26 cellular contexts compared by ENCODE assay signal in genomic region chr20:43255877-43256276, GRCh38.
DNase-seq lines count a peak whose midpoint lies in the region; ATAC-seq, FAIRE-seq and TF ChIP-seq lines count a peak whose summit lies in the region.
"Had no signal": no experiment of that assay in that cellular context is flagged by ENCODE, and none has a peak within 500 bp of the region (broad histone marks: within the 10 kb centered on the region; RNA-seq: fewer than 3 reads in every experiment).

No MANE protein-coding gene starts in this region.

- DNase-seq in NCI-H748 (lab: John Stamatoyannopoulos, UW; ENCODE audit: unreplicated experiment), result peak; percentile 26
- no peak for DNase-seq in NCI-H748 treated with DMSO at 0.1 percent for 48 hours (lab: John Stamatoyannopoulos, UW)
- no peak for DNase-seq in HepG2 (ENCODE audit: low spot score)
- no peak for DNase-seq in right lobe of liver
- peak; percentile 27 to 96 for DNase-seq in trophoblast cell
- no peak for DNase-seq in WERI-Rb-1
- DNase-seq: ACHN; BE2C; C1 segment of cervical spinal cord; CD4-positive, alpha-beta memory T cell; CD4-positive, CD25-positive, alpha-beta regulatory T cell; CD8-positive, alpha-beta memory T cell; COR-L47; DMS 273 treated with DMSO at 0.1 percent for 48 hours; DMS153; DMS53; DMS79; DND-41; EL; GDM1 had no signal

- WGBS in HepG2 (ENCODE audit: low lambda C conversion rate), result 33% methylated on average over 7 of the region's 7 CpGs
- WGBS in right lobe of liver (ENCODE audit: insufficient coverage, low coverage, low lambda C conversion rate, missing lambda C conversion rate), result 50% methylated on average over 7 of the region's 7 CpGs
- no CpG with 5 or more reads among the region's 7 CpGs for WGBS in trophoblast cell (ENCODE audit: extremely low coverage, insufficient coverage, insufficient read length)

- H4K8ac ChIP-seq in trophoblast cell (ENCODE audit: low read depth, low read length), result no peak overlapping the region

- H3K23ac ChIP-seq in trophoblast cell (ENCODE audit: low read length), result no peak overlapping the region

- in situ Hi-C loops in HepG2 (cut with HindIII; ENCODE audit: extremely low pct_ligation_motif_present, low pct_unique_long_range_greater_than_20kb), result no loop called here

- intact Hi-C loops in HepG2 (cut with micrococcal nuclease; ENCODE audit: unreplicated experiment), result no loop called here
- intact Hi-C loops in right lobe of liver (cut with DNase I), result no loop called here

- H3K18ac ChIP-seq in trophoblast cell (ENCODE audit: low read length), result no peak overlapping the region

- no peak for TF ChIP-seq RAD21 in HepG2 (CRISPR knock-in tag; IDR thresholded peaks at IDR 0.05)

- no peak overlapping the region for H4K91ac ChIP-seq in trophoblast cell (ENCODE audit: low read depth, low read length)

- no peak overlapping the region for H3K27ac ChIP-seq in HepG2 (ENCODE audit: extremely low read length, insufficient read depth, low read length)
- no peak overlapping the region for H3K27ac ChIP-seq in right lobe of liver
- no peak overlapping the region for H3K27ac ChIP-seq in trophoblast cell (ENCODE audit: low read depth, low read length)
- no peak overlapping the region for H3K27ac ChIP-seq in WERI-Rb-1
- H3K27ac ChIP-seq: 22Rv1, BLaER1 had no signal

- TF ChIP-seq POLR2A in HepG2 (IDR thresholded peaks at IDR 0.05; ENCODE audit: insufficient read depth in 1 of 2, low read depth in 2 of 2, low read length in 2 of 2), result no peak
- TF ChIP-seq POLR2A in right lobe of liver (IDR thresholded peaks at IDR 0.05), result no peak

- H3K4me1 ChIP-seq in HepG2 (ENCODE audit: insufficient read depth, low read length), result no peaks in the 10 kb centered on the region
- no peaks in the 10 kb centered on the region for H3K4me1 ChIP-seq in right lobe of liver
- H3K4me1 ChIP-seq in trophoblast cell (ENCODE audit: control insufficient read depth in 1 of 2, insufficient read depth in 2 of 2, low read length in 2 of 2), result peaks cover 0 to 2% of the 10 kb centered on the region in 2 experiments
- H3K4me1 ChIP-seq: BE2C, BLaER1 had no signal

- no peak overlapping the region for H4K12ac ChIP-seq in trophoblast cell (ENCODE audit: low read depth, low read length)

- H4K20me1 ChIP-seq in HepG2 (ENCODE audit: insufficient read depth, low read length), result no peaks in the 10 kb centered on the region
- H4K20me1 ChIP-seq: BLaER1 had no signal

- H3K4ac ChIP-seq in trophoblast cell (ENCODE audit: low read depth, low read length), result no peak overlapping the region

- H3K9me3 ChIP-seq in HepG2 (ENCODE audit: low read length), result no peaks in the 10 kb centered on the region
- no peaks in the 10 kb centered on the region for H3K9me3 ChIP-seq in right lobe of liver
- H3K9me3 ChIP-seq in trophoblast cell (ENCODE audit: insufficient read depth, low read depth, low read length), result no peaks in the 10 kb centered on the region
- no peaks in the 10 kb centered on the region for H3K9me3 ChIP-seq in WERI-Rb-1 (ENCODE audit: severe bottlenecking)
- H3K9me3 ChIP-seq: BE2C, BLaER1 had no signal

- no peak overlapping the region for H3K4me3 ChIP-seq in HepG2 (replicated peaks in 1 of 3; ENCODE audit: insufficient read depth in 1 of 3, low read depth in 2 of 3, low read length in 3 of 3)
- H3K4me3 ChIP-seq in right lobe of liver, result no peak overlapping the region
- no peak overlapping the region for H3K4me3 ChIP-seq in trophoblast cell (ENCODE audit: low read depth, low read length)
- H3K4me3 ChIP-seq in WERI-Rb-1 (ENCODE audit: low read depth, low read length), result no peak overlapping the region
- H3K4me3 ChIP-seq: BLaER1, GM12878 had no signal

- no peak overlapping the region for H2AK5ac ChIP-seq in trophoblast cell (ENCODE audit: low read length)

- TF ChIP-seq EP300 in HepG2 (IDR thresholded peaks at IDR 0.05; ENCODE audit: low read depth in 2 of 2, low read length in 2 of 2) (no peak), HepG2 (CRISPR knock-in tag; IDR thresholded peaks at IDR 0.05; ENCODE audit: borderline replicate concordance) (no peak)

- H3K79me2 ChIP-seq in HepG2 (ENCODE audit: insufficient read depth, low read length) (no peaks in the 10 kb centered on the region), trophoblast cell (ENCODE audit: control insufficient read depth, insufficient read depth, low read length, poor library complexity) (no peaks in the 10 kb centered on the region)

- H2BK120ac ChIP-seq in trophoblast cell (ENCODE audit: insufficient read depth, low read length, poor library complexity), result no peak overlapping the region

- FAIRE-seq in HepG2 (lab: Jason Lieb, UNC), result no peak
- FAIRE-seq: GM12878, GM12892, GM18507 had no signal

- no peak overlapping the region for H3K9ac ChIP-seq in HepG2 (ENCODE audit: insufficient read depth, low read depth, low read length)
- H3K9ac ChIP-seq in trophoblast cell (ENCODE audit: low read length), result no peak overlapping the region
- H3K9ac ChIP-seq: BLaER1 had no signal

- H2AFZ ChIP-seq in HepG2 (ENCODE audit: low read length) (no peak overlapping the region), trophoblast cell (ENCODE audit: insufficient read depth, low read length, poor library complexity) (no peak overlapping the region)

- no peak overlapping the region for H3K14ac ChIP-seq in trophoblast cell (ENCODE audit: low read length)

- ATAC-seq in HepG2, result no peak
- no peak for ATAC-seq in right lobe of liver
- ATAC-seq in GM21723 (IDR thresholded peaks at IDR 0.05; ENCODE audit: unreplicated experiment), result no peak
- ATAC-seq: GM12878 had no signal

- BruUV-seq in HepG2 (replicated peaks; lab: Mats Ljungman, UMichigan), result no TSS peak

- H2BK12ac ChIP-seq in trophoblast cell (ENCODE audit: low read length), result no peak overlapping the region

- H3K36me3 ChIP-seq in HepG2 (replicated peaks in 1 of 2; ENCODE audit: control insufficient read depth in 1 of 2, insufficient read depth in 2 of 2, low read length in 2 of 2) (no peaks in the 10 kb centered on the region), right lobe of liver (no peaks in the 10 kb centered on the region), trophoblast cell (ENCODE audit: control insufficient read depth in 1 of 2, insufficient read depth in 2 of 2, low read length in 2 of 2) (no peaks in the 10 kb centered on the region), WERI-Rb-1 (no peaks in the 10 kb centered on the region)
- H3K36me3 ChIP-seq: BE2C, BLaER1 had no signal

- CTCF ChIA-PET in HepG2 (lab: Yijun Ruan, JAX; ENCODE audit: low intra/inter-chr PET ratio, low total read pairs), result no interaction called here

- H3K4me2 ChIP-seq in HepG2 (ENCODE audit: low read depth, low read length), result no peak overlapping the region
- H3K4me2 ChIP-seq in trophoblast cell (ENCODE audit: low read length), result no peak overlapping the region
- H3K4me2 ChIP-seq: BLaER1 had no signal

- no peaks in the 10 kb centered on the region for H3K79me1 ChIP-seq in trophoblast cell (ENCODE audit: low read length)

- TF ChIP-seq CTCF in HepG2 (CRISPR knock-in tag; IDR thresholded peaks at IDR 0.05), result no peak
- no peak for TF ChIP-seq CTCF in right lobe of liver (IDR thresholded peaks at IDR 0.05)
- no peak for TF ChIP-seq CTCF in WERI-Rb-1 (IDR thresholded peaks at IDR 0.05; ENCODE audit: low read depth, low read length)

- no peak overlapping the region for H2BK5ac ChIP-seq in trophoblast cell (ENCODE audit: low read depth, low read length, poor library complexity)

- H3K27me3 ChIP-seq in HepG2 (ENCODE audit: control insufficient read depth in 1 of 2, insufficient read depth in 2 of 2, low read length in 2 of 2) (peaks cover 0 to 12% of the 10 kb centered on the region in 2 experiments; a peak in 1 of 5 replicates), right lobe of liver (no peaks in the 10 kb centered on the region), trophoblast cell (ENCODE audit: insufficient read depth, low read length) (no peaks in the 10 kb centered on the region), WERI-Rb-1 (ENCODE audit: insufficient read depth, low read depth, severe bottlenecking) (peaks cover 68% of the 10 kb centered on the region)
- H3K27me3 ChIP-seq: BLaER1 had no signal

- POLR2A ChIA-PET in HepG2 (lab: Yijun Ruan, JAX), result no interaction called here

TF ChIP-seq in HepG2, 621 proteins besides CTCF, POLR2A, EP300 and RAD21 (continues in another document):
- TF ChIP-seq RORA (CRISPR knock-in tag; IDR thresholded peaks at IDR 0.05) (no peak), ZNF800 (CRISPR knock-in tag; IDR thresholded peaks at IDR 0.05) (no peak), MAFK (conservative IDR thresholded peaks at IDR 0.05 in 1 of 2, IDR thresholded peaks at IDR 0.05 in 1 of 2; ENCODE audit: low read length in 2 of 2) (peak; percentile 19 to 53; a peak in 1 of 4 replicates), ZNF333 (CRISPR knock-in tag; IDR thresholded peaks at IDR 0.05; ENCODE audit: borderline replicate concordance) (no peak), ZNF101 (CRISPR knock-in tag; IDR thresholded peaks at IDR 0.05; ENCODE audit: borderline replicate concordance, low read depth) (no peak), FIP1L1 (IDR thresholded peaks at IDR 0.05; ENCODE audit: borderline replicate concordance, insufficient read depth, low read depth, low read length) (no peak)

Comparison
In these comparisons a context has a peak if more than half of its experiments do, and no peak if none do; other contexts are left out.
1. DNase-seq: peak in NCI-H748 (single experiment) and trophoblast cell (2 of 2); none in NCI-H748 treated with DMSO at 0.1 percent for 48 hours (single experiment), HepG2 (single experiment), right lobe of liver (0 of 3) and WERI-Rb-1 (single experiment).